Comparison of ENCODE assay signal across 8 cellular contexts in the genomic region with DNA sequence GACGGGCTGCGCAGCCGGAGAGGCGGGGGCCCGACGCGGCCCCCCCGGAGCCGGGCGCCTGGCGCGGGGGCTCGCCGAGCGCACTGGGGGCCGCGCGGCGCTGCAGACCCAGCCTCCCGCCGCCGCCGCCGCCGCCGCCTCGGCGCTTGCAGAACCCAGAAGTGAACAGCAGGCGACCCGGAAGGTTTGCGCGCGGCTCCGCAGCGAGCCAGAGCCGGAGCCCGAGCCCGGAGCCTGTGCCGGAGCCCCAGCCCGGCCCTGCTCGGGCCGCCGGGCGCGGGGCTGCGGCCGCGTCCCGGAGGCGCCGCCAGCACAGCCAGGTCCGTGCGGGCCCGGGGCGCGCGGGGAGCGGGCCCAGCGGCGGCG. TPM values are rescaled to one million over a fixed set of nuclear protein-coding genes. Genes with fewer than 3 reads are reported as not detected.
A peak's percentile ranks its signal among the peaks of the same experiment; 100 is the strongest.
DNase-seq lines count a peak whose midpoint lies in the region; ATAC-seq, FAIRE-seq and TF ChIP-seq lines count a peak whose summit lies in the region.

TSS of gene ZNF362 (plus strand) at position 158 of the 366 bp plus-strand sequence. CDS start 14,083 bp downstream, outside the sequence.

- H3K9me3 ChIP-seq in BLaER1 treated with 17β-estradiol and CSF1 and Interleukin-3, amounts not matched to agents 10 nM and 100 nM (replicated peaks in 1 of 11): 0 out of 22 replicates have a peak, but pooled peaks cover 0 to 7% (median 0%) of the 10 kb centered on the region in 11 experiments
- H3K9me3 ChIP-seq in small intestine (ENCODE audit: control insufficient read depth, low read depth): no peaks in the 10 kb centered on the region

- H3K27ac ChIP-seq in BLaER1 treated with 17β-estradiol and CSF1 and Interleukin-3, amounts not matched to agents 10 nM and 100 nM: peak within 1 kb of the TSS; percentile 90 to 97 (median 95)
- H3K27ac ChIP-seq in small intestine (ENCODE audit: low read depth in 1 of 2, low read length in 1 of 2): peak within 1 kb of the TSS; percentile 68 to 87

- FAIRE-seq in small intestine (lab: Jason Lieb, UNC) (no peak), RCC 7860 (lab: Jason Lieb, UNC) (no peak)

- peaks cover 24 to 46% (median 34%) of the 10 kb centered on the region in 10 experiments for H3K4me1 ChIP-seq in BLaER1 treated with 17β-estradiol and CSF1 and Interleukin-3, amounts not matched to agents 10 nM and 100 nM
- H3K4me1 ChIP-seq in small intestine (ENCODE audit: control insufficient read depth in 2 of 2, insufficient read depth in 1 of 2, low read depth in 1 of 2, low read length in 1 of 2): peaks cover 11 to 18% of the 10 kb centered on the region in 2 donors

- peak; percentile 44 for DNase-seq in NCI-H1048 (lab: John Stamatoyannopoulos, UW)
- peak; percentile 24 to 62 (median 47) for DNase-seq in activated CD4-positive, CD25-positive, alpha-beta regulatory T cell (lab: John Stamatoyannopoulos, UW)
- DNase-seq in cardiac fibroblast (ENCODE audit: low read depth in 2 of 2): peak; percentile 61 to 77
- DNase-seq in iPS-NIHi7 (ENCODE audit: extremely low spot score): peak; percentile 70
- peak; percentile 52 for DNase-seq in small intestine
- no peak for DNase-seq in RCC 7860 (ENCODE audit: low spot score)

- H3K27me3 ChIP-seq in BLaER1 treated with 17β-estradiol and CSF1 and Interleukin-3, amounts not matched to agents 10 nM and 100 nM: no peaks in the 10 kb centered on the region
- no peaks in the 10 kb centered on the region for H3K27me3 ChIP-seq in small intestine (ENCODE audit: control insufficient read depth in 2 of 2, insufficient read depth in 2 of 2, low read length in 2 of 2)

- WGBS in small intestine, 3 donors: 0 to 1% (median 0%) methylated on average over 2 to 61 of the region's 61 CpGs

- ATAC-seq in GM19463 (IDR thresholded peaks at IDR 0.05; ENCODE audit: unreplicated experiment): peak; percentile 50

- H3K4me3 ChIP-seq in BLaER1 treated with 17β-estradiol and CSF1 and Interleukin-3, amounts not matched to agents 10 nM and 100 nM: peak within 1 kb of the TSS; percentile 73 to 93 (median 84)
- H3K4me3 ChIP-seq in cardiac fibroblast (replicated peaks in 1 of 2; ENCODE audit: low read depth in 2 of 2, low read length in 2 of 2) (peak within 1 kb of the TSS; percentile 55 to 67), small intestine (ENCODE audit: low read depth in 1 of 2, low read length in 2 of 2) (peak within 1 kb of the TSS; percentile 76 to 86)

- no peak for TF ChIP-seq CTCF in cardiac fibroblast (IDR thresholded peaks at IDR 0.05; ENCODE audit: low read depth, low read length)

- peak within 1 kb of the TSS; percentile 91 to 98 (median 95) for H3K9ac ChIP-seq in BLaER1 treated with 17β-estradiol and CSF1 and Interleukin-3, amounts not matched to agents 10 nM and 100 nM

- peaks cover 0 to 24% (median 8%) of the 10 kb centered on the region in 11 experiments; a peak in 8 of 22 replicates for H3K36me3 ChIP-seq in BLaER1 treated with 17β-estradiol and CSF1 and Interleukin-3, amounts not matched to agents 10 nM and 100 nM
- no peaks in the 10 kb centered on the region for H3K36me3 ChIP-seq in small intestine (ENCODE audit: control insufficient read depth in 2 of 2, insufficient read depth in 2 of 2, low read length in 2 of 2)

- peaks cover 16 to 39% (median 27%) of the 10 kb centered on the region in 11 experiments; a peak in 20 of 22 replicates for H4K20me1 ChIP-seq in BLaER1 treated with 17β-estradiol and CSF1 and Interleukin-3, amounts not matched to agents 10 nM and 100 nM

- H3K4me2 ChIP-seq in BLaER1 treated with 17β-estradiol and CSF1 and Interleukin-3, amounts not matched to agents 10 nM and 100 nM: peak within 1 kb of the TSS; percentile 93 to 100 (median 99)

RNA-seq across cellular contexts. Expression of gene ZNF362, which starts in this region (rescaled TPM):
- 10 to 100 TPM in 1 of 3 donors, 1 to 10 TPM in 2; 3.1 to 10.6 (median 5.7) TPM for polyA plus RNA-seq in small intestine
